ENCODE assay signal across 9 cellular contexts in genomic region chr15:31437686-31438085, GRCh38.
DNase-seq lines count a peak whose midpoint lies in the region; ATAC-seq and TF ChIP-seq lines count a peak whose summit lies in the region.
"Had no signal": no experiment of that assay in that cellular context is flagged by ENCODE, and none has a peak within 500 bp of the region (broad histone marks: within the 10 kb centered on the region; RNA-seq: fewer than 3 reads in every experiment).

No MANE protein-coding gene starts in this region.

- peaks cover 14% of the 10 kb centered on the region for H3F3A ChIP-seq in DOHH2 (ENCODE audit: control insufficient read depth, insufficient read depth)

- H3K4me3 ChIP-seq in DOHH2 (ENCODE audit: low read length) = 0 out of 2 replicates have a peak overlapping the region, but pooled peaks have one; percentile 8

- ATAC-seq in HG02884 (IDR thresholded peaks at IDR 0.05; ENCODE audit: unreplicated experiment) (peak; percentile 41), HG02610 (IDR thresholded peaks at IDR 0.05; ENCODE audit: unreplicated experiment) (no peak)
- ATAC-seq in activated T-cell treated with anti-CD3 and anti-CD28 coated beads, Interleukin-2, amount 50 U/mL, for 72 hours (replicated peaks in 1 of 2) = peak; percentile 3 to 10

- no peaks in the 10 kb centered on the region for H3K9me2 ChIP-seq in DOHH2 (replicated peaks; ENCODE audit: control insufficient read depth, low read length)

- DNase-seq in activated T-cell treated with anti-CD3 and anti-CD28 coated beads, Interleukin-2, amount 50 U/mL, for 72 hours = peak; percentile 75 to 77
- DNase-seq in stimulated activated CD4-positive, alpha-beta T cell treated with anti-CD3 and anti-CD28 coated beads, Interleukin-1b, Interleukin-23, amount 100 ng/mL, for 48 hours = peak; percentile 71
- no peak for DNase-seq in amniotic stem cell (lab: John Stamatoyannopoulos, UW)
- no peak for DNase-seq in AML-193 (lab: John Stamatoyannopoulos, UW)
- DNase-seq in NCI-H2029 (lab: John Stamatoyannopoulos, UW) = no peak
- DNase-seq: NCI-H345 had no signal

- H3K36me3 ChIP-seq in DOHH2 (ENCODE audit: control insufficient read depth, low read length) = no peaks in the 10 kb centered on the region

- H3K4me1 ChIP-seq in DOHH2 (ENCODE audit: control insufficient read depth, low read length) = peaks cover 92% of the 10 kb centered on the region

- H3K36me3 Mint-ChIP-seq in activated T-cell treated with anti-CD3 and anti-CD28 coated beads, Interleukin-2, amount 50 U/mL, for 72 hours (ENCODE audit: insufficient read depth in 2 of 2) = no peaks in the 10 kb centered on the region

- peak overlapping the region; percentile 15 for H3K27ac ChIP-seq in DOHH2 (ENCODE audit: low read depth, low read length)

- no peaks in the 10 kb centered on the region for H3K79me2 ChIP-seq in DOHH2 (ENCODE audit: control insufficient read depth, low read length)

- peaks cover 93% of the 10 kb centered on the region for H3K4me1 Mint-ChIP-seq in activated T-cell treated with anti-CD3 and anti-CD28 coated beads, Interleukin-2, amount 50 U/mL, for 72 hours (ENCODE audit: low read depth)

- H3K4me3 Mint-ChIP-seq in activated T-cell treated with anti-CD3 and anti-CD28 coated beads, Interleukin-2, amount 50 U/mL, for 72 hours = peak overlapping the region; percentile 85 to 86

- H4K20me1 ChIP-seq in DOHH2 (ENCODE audit: control insufficient read depth, insufficient read depth, low read depth, low read length) = no peaks in the 10 kb centered on the region

- H3K9me3 ChIP-seq in DOHH2 (ENCODE audit: control insufficient read depth, insufficient read depth, low read length) = no peaks in the 10 kb centered on the region

- no peaks in the 10 kb centered on the region for H3K27me3 Mint-ChIP-seq in activated T-cell treated with anti-CD3 and anti-CD28 coated beads, Interleukin-2, amount 50 U/mL, for 72 hours (ENCODE audit: low read depth)

- peak overlapping the region; percentile 83 for H3K27ac Mint-ChIP-seq in activated T-cell treated with anti-CD3 and anti-CD28 coated beads, Interleukin-2, amount 50 U/mL, for 72 hours

- H3K9me3 Mint-ChIP-seq in activated T-cell treated with anti-CD3 and anti-CD28 coated beads, Interleukin-2, amount 50 U/mL, for 72 hours = no peaks in the 10 kb centered on the region

- H3K4me2 ChIP-seq in DOHH2 (ENCODE audit: low read length) = peak overlapping the region; percentile 49

- no peaks in the 10 kb centered on the region for H3K27me3 ChIP-seq in DOHH2 (ENCODE audit: control insufficient read depth, low read length)

- no peak for TF ChIP-seq CTCF in DOHH2 (IDR thresholded peaks at IDR 0.05; ENCODE audit: low read depth, low read length, poor library complexity, severe bottlenecking)

Comparison
In these comparisons a context has a peak if more than half of its experiments do, and no peak if none do; other contexts are left out.
1. DNase-seq: peak in activated T-cell treated with anti-CD3 and anti-CD28 coated beads, Interleukin-2, amount 50 U/mL, for 72 hours (2 of 2) and stimulated activated CD4-positive, alpha-beta T cell treated with anti-CD3 and anti-CD28 coated beads, Interleukin-1b, Interleukin-23, amount 100 ng/mL, for 48 hours (single experiment); none in amniotic stem cell (single experiment), AML-193 (0 of 2) and NCI-H2029 (single experiment).